ENCODE assay signal across 21 cellular contexts in genomic region chr19:17504456-17504855, GRCh38. TPM values are rescaled to one million over a fixed set of nuclear protein-coding genes. Genes with fewer than 3 reads are reported as not detected.
DNase-seq lines count a peak whose midpoint lies in the region; ATAC-seq and TF ChIP-seq lines count a peak whose summit lies in the region.
"Had no signal": no experiment of that assay in that cellular context is flagged by ENCODE, and none has a peak within 500 bp of the region (broad histone marks: within the 10 kb centered on the region; RNA-seq: fewer than 3 reads in every experiment).

No MANE protein-coding gene starts in this region.

- POLR2A ChIA-PET in HCT116 (lab: Charles Lee): interaction anchor here (1.1 kb wide), 1 partner anchor 72 kb away, joined by 3 read pairs; no protein-coding TSS in a partner anchor

- peaks cover 52% of the 10 kb centered on the region for H3K79me2 ChIP-seq in HCT116 (ENCODE audit: insufficient read depth, low read length)

- no peak for TF ChIP-seq POLR2A in HCT116 (IDR thresholded peaks at IDR 0.05; ENCODE audit: borderline replicate concordance, extremely low read depth, insufficient read depth, insufficient read length)

- H3K27ac ChIP-seq in HCT116 (ENCODE audit: low read depth, low read length) (peak overlapping the region; percentile 40; the same call in 1 of the 2 replicates), substantia nigra (ENCODE audit: low read depth, low read length, poor library complexity, severe bottlenecking) (peak overlapping the region; percentile 18)
- H3K27ac ChIP-seq: KMS-11, PC-9 had no signal

- no peak for TF ChIP-seq CTCF in HCT116 (IDR thresholded peaks at IDR 0.05 in 2 of 3, conservative IDR thresholded peaks at IDR 0.05 in 1 of 3; ENCODE audit: borderline replicate concordance in 1 of 3, insufficient read depth in 1 of 3, low read depth in 2 of 3, low read length in 2 of 3)

- H3K4me3 ChIP-seq in HCT116 (replicated peaks in 1 of 2; ENCODE audit: low read depth in 1 of 2, low read length in 2 of 2) (no peak overlapping the region), adipocyte (ENCODE audit: low read length) (no peak overlapping the region)
- H3K4me3 ChIP-seq: HAP-1, PC-9 had no signal

- H3K4me1 ChIP-seq in HCT116 (ENCODE audit: control insufficient read depth in 1 of 2, insufficient read depth in 2 of 2, low read length in 2 of 2) (peaks cover 30 to 45% of the 10 kb centered on the region in 2 experiments), adipocyte (ENCODE audit: control insufficient read depth, insufficient read depth, low read length) (peaks cover 49% of the 10 kb centered on the region)

- no peak overlapping the region for H2AFZ ChIP-seq in HCT116 (ENCODE audit: low read depth, low read length, poor library complexity, severe bottlenecking)
- H2AFZ ChIP-seq: PC-9 had no signal

- H3K9me2 ChIP-seq in HCT116 (ENCODE audit: insufficient read depth): no peaks in the 10 kb centered on the region
- H3K9me2 ChIP-seq: SK-N-SH had no signal

- CTCF ChIA-PET in HCT116 (lab: Charles Lee): interaction anchor here (1.6 kb wide), 1 partner anchor 9 kb away, joined by 8 read pairs; no protein-coding TSS in a partner anchor

- ATAC-seq in HCT116 (no peak), HG02973 (IDR thresholded peaks at IDR 0.05; ENCODE audit: unreplicated experiment) (no peak), HG03521 (IDR thresholded peaks at IDR 0.05; ENCODE audit: unreplicated experiment) (no peak)

- DNase-seq in HCT116 (ENCODE audit: low read depth, low spot score) (no peak), adipocyte (ENCODE audit: low read depth) (no peak), mucosa of gallbladder (ENCODE audit: low spot score) (peak; percentile 58), substantia nigra (lab: John Stamatoyannopoulos, UW) (no peak), NCI-H146 treated with DMSO at 0.1 percent for 48 hours (lab: John Stamatoyannopoulos, UW; ENCODE audit: unreplicated experiment) (no peak)
- DNase-seq: DMS153, EL, MM.1S, NCI-H1105 treated with DMSO at 0.1 percent for 48 hours, NCI-H1930, NCI-H2171, NCI-H446 treated with DMSO at 0.1 percent for 48 hours, NCI-H748 treated with DMSO at 0.1 percent for 48 hours, PC-9, Right ventricle myocardium superior, SK-N-SH had no signal

- H3K36me3 ChIP-seq in HCT116 (ENCODE audit: control insufficient read depth in 1 of 2, insufficient read depth in 2 of 2, low read length in 2 of 2) (no peaks in the 10 kb centered on the region; a peak in 1 of 4 replicates), adipocyte (ENCODE audit: control insufficient read depth, insufficient read depth, low read length, severe bottlenecking) (peaks cover 30% of the 10 kb centered on the region)
- H3K36me3 ChIP-seq: HAP-1 had no signal

- intact Hi-C loops in HCT116 (cut with micrococcal nuclease): no loop called here

- no peak for TF ChIP-seq RAD21 in HCT116 (IDR thresholded peaks at IDR 0.05; ENCODE audit: low read depth)

- no peak overlapping the region for H3K4me2 ChIP-seq in HCT116 (ENCODE audit: low read length)
- H3K4me2 ChIP-seq: KMS-11, PC-9, SK-N-SH had no signal

- no peaks in the 10 kb centered on the region for H3K27me3 ChIP-seq in HCT116 (ENCODE audit: insufficient read depth, low read length)
- no peaks in the 10 kb centered on the region for H3K27me3 ChIP-seq in adipocyte (replicated peaks; ENCODE audit: control insufficient read depth, insufficient read depth, low read length)

- RAD21 ChIA-PET in HCT116 (lab: Charles Lee; ENCODE audit: low non-redundant PET in 1 of 2, low total read pairs in 2 of 2, uncharacterized antibody in 2 of 2, unreplicated experiment in 2 of 2): no interaction called here

- H4K20me1 ChIP-seq in HCT116 (ENCODE audit: insufficient read depth): no peaks in the 10 kb centered on the region

- H3K9me3 ChIP-seq in HCT116 (ENCODE audit: control insufficient read depth in 1 of 2, insufficient read depth in 1 of 2, low read depth in 1 of 2, low read length in 2 of 2) (no peaks in the 10 kb centered on the region), adipocyte (ENCODE audit: control insufficient read depth, low read length) (no peaks in the 10 kb centered on the region)
- H3K9me3 ChIP-seq: HAP-1, SK-N-SH had no signal

- H3K9ac ChIP-seq in HCT116 (ENCODE audit: low read length): no peak overlapping the region
- peak overlapping the region; percentile 66 for H3K9ac ChIP-seq in adipocyte (ENCODE audit: low read length)
- H3K9ac ChIP-seq: KMS-11, SK-N-SH had no signal

- BruUV-seq in HCT116 (replicated peaks; lab: Mats Ljungman, UMichigan): no TSS peak

TF ChIP-seq in HCT116, 20 proteins besides CTCF, POLR2A, EP300 and RAD21:
- TF ChIP-seq ATF3 (IDR thresholded peaks at IDR 0.05) (no peak), SP1 (IDR thresholded peaks at IDR 0.05; ENCODE audit: low read depth) (no peak), CBX3 (IDR thresholded peaks at IDR 0.05; ENCODE audit: low read depth) (no peak), POLR2AphosphoS5 (IDR thresholded peaks at IDR 0.05; ENCODE audit: low read depth, low read length) (peak; percentile 43)
TF ChIP-seq in HCT116: peak in this region for 1.

RNA-seq across cellular contexts. Expression of gene PGLS, which starts 7.0 kb away (rescaled TPM):
- 68.5 TPM for total RNA-seq in HCT116 (2021; ENCODE audit: unreplicated experiment)
- 43.1 and 53.5 TPM in 2 replicates for polyA plus RNA-seq in HCT116 (2012)
- 93.0 TPM for total RNA-seq in mucosa of gallbladder

RNA-seq across cellular contexts. Expression of gene SLC27A1, which starts 34.1 kb away (rescaled TPM):
- 22.5 TPM for total RNA-seq in HCT116 (2021; ENCODE audit: unreplicated experiment)
- 24.3 and 24.5 TPM in 2 replicates for polyA plus RNA-seq in HCT116 (2012)
- total RNA-seq in mucosa of gallbladder: 37.1 TPM

RNA-seq across cellular contexts. Expression of gene NXNL1, which starts 43.7 kb away (rescaled TPM):
- total RNA-seq in HCT116 (2021; ENCODE audit: unreplicated experiment): not detected
- polyA plus RNA-seq in HCT116 (2012): not detected in 2 replicates
- total RNA-seq in mucosa of gallbladder: not detected
- total RNA-seq: PC-9 had no signal
- polyA plus RNA-seq: BJ, SK-N-SH had no signal

RNA-seq across cellular contexts. Expression of gene COLGALT1, which starts 51.0 kb away (rescaled TPM):
- total RNA-seq in HCT116 (2021; ENCODE audit: unreplicated experiment) (86.0 TPM), mucosa of gallbladder (71.1 TPM)
- polyA plus RNA-seq in HCT116 (2012): 64.8 and 67.6 TPM in 2 replicates

RNA-seq across cellular contexts. Expression of gene TMEM221, which starts 56.0 kb away (rescaled TPM):
- total RNA-seq in HCT116 (2021; ENCODE audit: unreplicated experiment) (3.4 TPM), mucosa of gallbladder (0.37 TPM)
- 3.6 and 3.7 TPM in 2 replicates for polyA plus RNA-seq in HCT116 (2012)
